ENCODE assay signal across 9 cellular contexts in the genomic region with DNA sequence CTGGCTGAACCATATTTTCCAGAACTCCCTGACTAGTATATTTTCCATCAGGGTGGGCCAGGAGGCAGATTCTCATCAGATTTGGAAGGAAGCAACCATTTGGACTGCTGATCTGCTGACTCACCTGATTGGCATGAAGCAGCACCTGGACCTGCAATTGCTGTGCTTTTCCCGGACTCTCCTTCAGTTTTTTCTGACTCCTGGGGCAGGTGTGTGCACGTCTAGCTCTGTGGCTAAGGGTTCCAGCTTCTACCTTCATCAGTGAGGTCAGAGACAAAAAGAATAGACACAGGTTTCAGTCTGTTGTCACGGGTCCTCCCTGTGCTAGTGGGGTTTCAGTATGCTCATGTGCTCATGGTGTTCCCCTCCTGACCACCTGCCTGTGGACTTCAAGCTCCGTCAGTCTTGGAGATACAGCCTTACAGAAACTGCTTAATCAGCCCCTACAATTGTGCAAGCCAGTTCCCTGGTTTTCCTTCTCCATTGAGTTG. TPM values are rescaled to one million over a fixed set of nuclear protein-coding genes. Genes with fewer than 3 reads are reported as not detected.
DNase-seq lines count a peak whose midpoint lies in the region; ATAC-seq and TF ChIP-seq lines count a peak whose summit lies in the region.
"Had no signal": no experiment of that assay in that cellular context is flagged by ENCODE, and none has a peak within 500 bp of the region (broad histone marks: within the 10 kb centered on the region; RNA-seq: fewer than 3 reads in every experiment).

No MANE protein-coding gene starts in this region.

- H3K4me3 Mint-ChIP-seq in natural killer cell, result peak overlapping the region; percentile 10
- H3K4me3 Mint-ChIP-seq in natural killer cell treated with Interleukin-12 subunit alpha and Interleukin-12 subunit beta and Interleukin-15 and Interleukin-18, amount 100 ng/mL, for 72 hours, result no peak overlapping the region
- H3K4me3 Mint-ChIP-seq in endothelial cell (ENCODE audit: unreplicated experiment), result peak overlapping the region; percentile 65
- no peak overlapping the region for H3K4me3 Mint-ChIP-seq in stimulated activated naive B cell treated with anti-CD40 and anti-IgM and Interleukin-4, amounts not matched to agents 10 μg/mL and 1 μg/mL and 100 μg/mL, for 72 hours
- H3K4me3 Mint-ChIP-seq: stimulated activated effector memory CD8-positive, alpha-beta T cell treated with anti-CD3 and anti-CD28 coated beads, Interleukin-12 subunit alpha, Interleukin-12 subunit beta, amount 100 ng/mL, for 72 hours had no signal

- intact Hi-C loops in natural killer cell (cut with micrococcal nuclease), result no loop called here

- TF ChIP-seq CTCF in natural killer cell (IDR thresholded peaks at IDR 0.05), result no peak
- no peak for TF ChIP-seq CTCF in endothelial cell (IDR thresholded peaks at IDR 0.05; ENCODE audit: unreplicated experiment)

- no peak for ATAC-seq in natural killer cell
- ATAC-seq in natural killer cell treated with Interleukin-12 subunit alpha and Interleukin-12 subunit beta and Interleukin-15 and Interleukin-18, amount 100 ng/mL, for 72 hours, result no peak
- no peak for ATAC-seq in stimulated activated naive B cell treated with anti-CD40 and anti-IgM and Interleukin-4, amounts not matched to agents 10 μg/mL and 1 μg/mL and 100 μg/mL, for 72 hours (replicated peaks)
- ATAC-seq: stimulated activated effector memory CD8-positive, alpha-beta T cell treated with anti-CD3 and anti-CD28 coated beads, Interleukin-12 subunit alpha, Interleukin-12 subunit beta, amount 100 ng/mL, for 72 hours had no signal

- H3K36me3 Mint-ChIP-seq in natural killer cell (no peaks in the 10 kb centered on the region), endothelial cell (ENCODE audit: low read depth, unreplicated experiment) (peaks cover 14% of the 10 kb centered on the region)
- H3K36me3 Mint-ChIP-seq in natural killer cell treated with Interleukin-12 subunit alpha and Interleukin-12 subunit beta and Interleukin-15 and Interleukin-18, amount 100 ng/mL, for 72 hours, result no peaks in the 10 kb centered on the region
- peaks cover 7 to 8% of the 10 kb centered on the region in 2 donors for H3K36me3 Mint-ChIP-seq in stimulated activated naive B cell treated with anti-CD40 and anti-IgM and Interleukin-4, amounts not matched to agents 10 μg/mL and 1 μg/mL and 100 μg/mL, for 72 hours

- DNase-seq in natural killer cell (no peak), HT-29 (ENCODE audit: low spot score) (peak; percentile 52), endothelial cell (ENCODE audit: low spot score) (no peak), iPS-NIHi11 (ENCODE audit: low spot score) (no peak), RKO (ENCODE audit: low spot score) (no peak), NCI-H1092 (lab: John Stamatoyannopoulos, UW) (no peak)
- DNase-seq in natural killer cell treated with Interleukin-12 subunit alpha and Interleukin-12 subunit beta and Interleukin-15 and Interleukin-18, amount 100 ng/mL, for 72 hours (ENCODE audit: low spot score), result no peak
- no peak for DNase-seq in stimulated activated naive B cell treated with anti-CD40 and anti-IgM and Interleukin-4, amounts not matched to agents 10 μg/mL and 1 μg/mL and 100 μg/mL, for 72 hours

- H3K4me1 Mint-ChIP-seq in natural killer cell (peaks cover 24 to 44% of the 10 kb centered on the region in 2 donors), endothelial cell (ENCODE audit: unreplicated experiment) (peaks cover 8% of the 10 kb centered on the region)
- peaks cover 30 to 33% of the 10 kb centered on the region in 2 donors for H3K4me1 Mint-ChIP-seq in natural killer cell treated with Interleukin-12 subunit alpha and Interleukin-12 subunit beta and Interleukin-15 and Interleukin-18, amount 100 ng/mL, for 72 hours (ENCODE audit: low read depth in 2 of 2)
- peaks cover 30 to 51% of the 10 kb centered on the region in 2 donors for H3K4me1 Mint-ChIP-seq in stimulated activated naive B cell treated with anti-CD40 and anti-IgM and Interleukin-4, amounts not matched to agents 10 μg/mL and 1 μg/mL and 100 μg/mL, for 72 hours

- no peaks in the 10 kb centered on the region for H3K9me3 Mint-ChIP-seq in natural killer cell
- H3K9me3 Mint-ChIP-seq in natural killer cell treated with Interleukin-12 subunit alpha and Interleukin-12 subunit beta and Interleukin-15 and Interleukin-18, amount 100 ng/mL, for 72 hours, result no peaks in the 10 kb centered on the region
- no peaks in the 10 kb centered on the region for H3K9me3 Mint-ChIP-seq in endothelial cell (ENCODE audit: unreplicated experiment)
- H3K9me3 Mint-ChIP-seq in stimulated activated naive B cell treated with anti-CD40 and anti-IgM and Interleukin-4, amounts not matched to agents 10 μg/mL and 1 μg/mL and 100 μg/mL, for 72 hours, result no peaks in the 10 kb centered on the region
- H3K9me3 Mint-ChIP-seq: stimulated activated effector memory CD8-positive, alpha-beta T cell treated with anti-CD3 and anti-CD28 coated beads, Interleukin-12 subunit alpha, Interleukin-12 subunit beta, amount 100 ng/mL, for 72 hours had no signal

- H3K27me3 Mint-ChIP-seq in natural killer cell (ENCODE audit: low read depth in 2 of 2) (no peaks in the 10 kb centered on the region), endothelial cell (ENCODE audit: unreplicated experiment) (peaks cover 10% of the 10 kb centered on the region)
- H3K27me3 Mint-ChIP-seq in natural killer cell treated with Interleukin-12 subunit alpha and Interleukin-12 subunit beta and Interleukin-15 and Interleukin-18, amount 100 ng/mL, for 72 hours, result no peaks in the 10 kb centered on the region
- H3K27me3 Mint-ChIP-seq in stimulated activated naive B cell treated with anti-CD40 and anti-IgM and Interleukin-4, amounts not matched to agents 10 μg/mL and 1 μg/mL and 100 μg/mL, for 72 hours, result no peaks in the 10 kb centered on the region

- H3K27ac Mint-ChIP-seq in natural killer cell, result peak overlapping the region; percentile 29 to 67
- no peak overlapping the region for H3K27ac Mint-ChIP-seq in natural killer cell treated with Interleukin-12 subunit alpha and Interleukin-12 subunit beta and Interleukin-15 and Interleukin-18, amount 100 ng/mL, for 72 hours
- H3K27ac Mint-ChIP-seq in endothelial cell (ENCODE audit: unreplicated experiment), result no peak overlapping the region
- H3K27ac Mint-ChIP-seq in stimulated activated naive B cell treated with anti-CD40 and anti-IgM and Interleukin-4, amounts not matched to agents 10 μg/mL and 1 μg/mL and 100 μg/mL, for 72 hours, result no peak overlapping the region

RNA-seq across cellular contexts. Expression of gene HMCES, which starts 31.5 kb away (rescaled TPM):
- total RNA-seq in natural killer cell (10 to 100 TPM; 37.3 to 42.8 (median 40.9) TPM), endothelial cell (ENCODE audit: unreplicated experiment) (36.4 TPM)
- 10 to 100 TPM; 49.2 to 52.5 TPM for total RNA-seq in natural killer cell treated with Interleukin-12 subunit alpha and Interleukin-12 subunit beta and Interleukin-15 and Interleukin-18, amount 100 ng/mL, for 72 hours
- 58.0 and 63.5 TPM in 2 replicates for total RNA-seq in HT-29 (2014; rRNA removed; shearing (Covaris generic))

Comparison
In these comparisons a context has a peak if more than half of its experiments do, and no peak if none do; other contexts are left out.
1. H3K27ac Mint-ChIP-seq: peak in natural killer cell (2 of 2); none in natural killer cell treated with Interleukin-12 subunit alpha and Interleukin-12 subunit beta and Interleukin-15 and Interleukin-18, amount 100 ng/mL, for 72 hours (0 of 2), endothelial cell (single experiment) and stimulated activated naive B cell treated with anti-CD40 and anti-IgM and Interleukin-4, amounts not matched to agents 10 μg/mL and 1 μg/mL and 100 μg/mL, for 72 hours (single experiment).
2. H3K4me3 Mint-ChIP-seq: peak in natural killer cell (single experiment) and endothelial cell (single experiment); none in natural killer cell treated with Interleukin-12 subunit alpha and Interleukin-12 subunit beta and Interleukin-15 and Interleukin-18, amount 100 ng/mL, for 72 hours (single experiment) and stimulated activated naive B cell treated with anti-CD40 and anti-IgM and Interleukin-4, amounts not matched to agents 10 μg/mL and 1 μg/mL and 100 μg/mL, for 72 hours (0 of 2).